Comparison of ENCODE assay signal across 13 cellular contexts in the genomic region with DNA sequence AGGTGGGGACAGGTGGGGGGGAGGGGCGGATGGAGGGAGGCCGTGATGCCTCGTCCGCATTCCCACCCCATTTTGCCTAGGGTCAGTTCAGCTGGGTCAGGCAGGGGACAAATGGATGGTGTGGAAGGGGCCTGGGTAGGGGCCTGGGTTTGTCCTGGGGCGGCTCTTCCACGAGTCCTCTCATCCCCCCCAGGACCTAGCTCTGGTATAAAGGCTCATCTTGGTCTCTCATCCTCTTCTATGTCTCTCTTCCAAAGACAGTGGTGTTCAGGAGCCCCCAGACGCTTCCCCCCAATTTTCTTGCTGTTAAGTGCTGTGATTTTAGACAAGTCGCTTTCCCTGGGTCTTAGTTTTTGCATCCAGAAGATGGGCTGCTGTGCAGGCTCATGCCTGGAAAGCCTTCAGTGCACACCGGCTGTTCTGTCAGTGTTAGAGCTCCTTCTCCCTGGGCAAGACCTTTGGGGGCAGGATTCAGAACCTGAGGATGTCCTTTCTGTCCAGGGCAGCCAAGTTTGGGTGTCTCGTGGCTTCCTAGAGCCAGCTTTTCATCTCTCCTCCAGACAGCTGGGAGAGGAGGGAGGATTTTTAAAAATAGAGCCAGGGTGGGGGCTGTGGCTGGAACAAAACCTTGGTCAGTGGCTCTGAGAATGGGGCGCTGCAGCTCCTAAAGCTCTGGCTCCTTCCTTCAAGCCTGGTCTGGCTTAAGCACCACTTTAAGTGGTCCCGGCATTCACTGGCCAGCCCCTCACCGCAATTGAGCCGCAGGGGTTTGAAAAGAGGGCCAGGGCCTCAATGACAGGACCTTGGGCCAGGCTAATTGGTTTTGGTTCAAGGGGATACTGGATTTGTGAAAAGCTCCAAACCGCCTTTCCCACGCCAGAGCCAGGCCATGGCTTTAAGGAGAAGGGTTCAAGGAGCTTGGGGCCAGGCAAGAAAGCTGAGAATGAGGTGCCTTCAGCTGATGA.
"Had no signal": no experiment of that assay in that cellular context is flagged by ENCODE, and none has a peak within 500 bp of the region (broad histone marks: within the 10 kb centered on the region; RNA-seq: fewer than 3 reads in every experiment).

No MANE protein-coding gene starts in this region.

- DNase-seq: activated CD8-positive, alpha-beta T cell treated with anti-CD3 and anti-CD28 coated beads, Interleukin-2, amount 10 ng/mL, durations not matched to agents 7 days and 5 days; effector CD4-positive, alpha-beta T cell; foreskin melanocyte; heart right ventricle; right cardiac atrium; spleen; stimulated activated CD4-positive, alpha-beta T cell treated with anti-CD3 and anti-CD28 coated beads, Interleukin-1b, Interleukin-23, amount 100 ng/mL, for 48 hours; transverse colon had no signal

- H3K4me3 Mint-ChIP-seq: activated CD8-positive, alpha-beta T cell treated with anti-CD3 and anti-CD28 coated beads, Interleukin-2, amount 10 ng/mL, durations not matched to agents 7 days and 5 days; stimulated activated memory B cell treated with anti-CD40 and anti-IgM and Interleukin-4, amounts not matched to agents 10 μg/mL and 1 μg/mL and 100 μg/mL, for 72 hours had no signal

- H3K9me3 Mint-ChIP-seq: activated naive CD4-positive, alpha-beta T cell treated with anti-CD3 and anti-CD28 coated beads, Interleukin-2, amount 50 U/mL, for 72 hours; activated T-helper 2 cell treated with anti-CD3 and anti-CD28 coated beads, Interferon-gamma antibody, Interleukin-2, Interleukin-4, amounts not matched to agents 10 μg/mL and 5 μg/mL and 100 μg/mL, durations not matched to agents 14 hours and 24 hours and 36 hours; stimulated activated memory B cell treated with anti-CD40 and anti-IgM and Interleukin-4, amounts not matched to agents 10 μg/mL and 1 μg/mL and 100 μg/mL, for 72 hours had no signal

- H3K36me3 Mint-ChIP-seq: stimulated activated memory B cell treated with anti-CD40 and anti-IgM and Interleukin-4, amounts not matched to agents 10 μg/mL and 1 μg/mL and 100 μg/mL, for 72 hours had no signal

- ATAC-seq: activated CD8-positive, alpha-beta T cell treated with anti-CD3 and anti-CD28 coated beads, Interleukin-2, amount 10 ng/mL, durations not matched to agents 7 days and 5 days; activated naive CD4-positive, alpha-beta T cell treated with anti-CD3 and anti-CD28 coated beads, Interleukin-2, amount 50 U/mL, for 72 hours; stimulated activated memory B cell treated with anti-CD40 and anti-IgM and Interleukin-4, amounts not matched to agents 10 μg/mL and 1 μg/mL and 100 μg/mL, for 72 hours had no signal

- H3K27ac Mint-ChIP-seq: activated CD8-positive, alpha-beta T cell treated with anti-CD3 and anti-CD28 coated beads, Interleukin-2, amount 10 ng/mL, durations not matched to agents 7 days and 5 days; activated naive CD4-positive, alpha-beta T cell treated with anti-CD3 and anti-CD28 coated beads, Interleukin-2, amount 50 U/mL, for 72 hours; activated T-helper 2 cell treated with anti-CD3 and anti-CD28 coated beads, Interferon-gamma antibody, Interleukin-2, Interleukin-4, amounts not matched to agents 10 μg/mL and 5 μg/mL and 100 μg/mL, durations not matched to agents 14 hours and 24 hours and 36 hours; stimulated activated memory B cell treated with anti-CD40 and anti-IgM and Interleukin-4, amounts not matched to agents 10 μg/mL and 1 μg/mL and 100 μg/mL, for 72 hours had no signal

- H3K27ac ChIP-seq: breast epithelium, heart right ventricle, neutrophil, spleen, transverse colon had no signal
